Comparison of ENCODE assay signal across 15 cellular contexts in genomic region chr6:128290221-128290620, GRCh38.
A peak's percentile ranks its signal among the peaks of the same experiment; 100 is the strongest.
DNase-seq lines count a peak whose midpoint lies in the region; ATAC-seq, FAIRE-seq and TF ChIP-seq lines count a peak whose summit lies in the region.
"Had no signal": no experiment of that assay in that cellular context is flagged by ENCODE, and none has a peak within 500 bp of the region (broad histone marks: within the 10 kb centered on the region; RNA-seq: fewer than 3 reads in every experiment).

No MANE protein-coding gene starts in this region.

- H2AFZ ChIP-seq in keratinocyte (ENCODE audit: control insufficient read depth, low read length): no peak overlapping the region

- H3K79me2 ChIP-seq in keratinocyte (ENCODE audit: control insufficient read depth, insufficient read depth, low read length): peaks cover 4% of the 10 kb centered on the region

- peak; percentile 87 for ATAC-seq in GM18861 (IDR thresholded peaks at IDR 0.05; ENCODE audit: unreplicated experiment)
- peak; percentile 80 for ATAC-seq in GM21423 (IDR thresholded peaks at IDR 0.05; ENCODE audit: unreplicated experiment)
- ATAC-seq in GM21717 (IDR thresholded peaks at IDR 0.05; ENCODE audit: unreplicated experiment): no peak

- DNase-seq in Jurkat, Clone E6-1 (ENCODE audit: low read depth, low spot score): peak; percentile 24
- no peak for DNase-seq in keratinocyte (ENCODE audit: low read depth, low spot score)
- DNase-seq in putamen (ENCODE audit: low spot score): no peak
- no peak for DNase-seq in GM10266 (ENCODE audit: extremely low spot score)
- DNase-seq: DMS53, HCEC 1CT, Kasumi-1, NCI-H187 treated with DMSO at 0.1 percent for 48 hours, NCI-H2171 treated with DMSO at 0.1 percent for 48 hours, NCI-H748 treated with DMSO at 0.1 percent for 48 hours, OCI-M1, SIG-M5 had no signal

- no peak overlapping the region for H3K9ac ChIP-seq in keratinocyte (ENCODE audit: control insufficient read depth, extremely low read depth, insufficient read depth, low read length)

- no peak overlapping the region for H3K4me3 ChIP-seq in Jurkat, Clone E6-1 (ENCODE audit: low read length)
- no peak overlapping the region for H3K4me3 ChIP-seq in keratinocyte (ENCODE audit: control insufficient read depth in 2 of 3, extremely low read depth in 1 of 3, insufficient read depth in 2 of 3, low read depth in 1 of 3, low read length in 3 of 3)

- H3K27ac ChIP-seq in keratinocyte (ENCODE audit: control insufficient read depth, insufficient read depth, low read length): no peak overlapping the region

- no peak for TF ChIP-seq CTCF in keratinocyte (optimal IDR thresholded peaks at IDR 0.05 in 1 of 3, IDR thresholded peaks at IDR 0.05 in 1 of 3, conservative IDR thresholded peaks at IDR 0.05 in 1 of 3; ENCODE audit: extremely low read depth in 1 of 3, insufficient read depth in 2 of 3, low read length in 3 of 3)
- no peak for TF ChIP-seq CTCF in GM10266 (IDR thresholded peaks at IDR 0.05; ENCODE audit: control insufficient read depth, insufficient read depth, low read depth, missing control alignments)

- H3K4me2 ChIP-seq in keratinocyte (ENCODE audit: control insufficient read depth, extremely low read depth, insufficient read depth, low read depth, low read length): no peak overlapping the region

- H3K9me1 ChIP-seq in keratinocyte (ENCODE audit: control insufficient read depth, extremely low read depth, insufficient read depth, low read length): no peaks in the 10 kb centered on the region

- H3K36me3 ChIP-seq in keratinocyte (ENCODE audit: control insufficient read depth in 2 of 2, extremely low read depth in 1 of 2, insufficient read depth in 2 of 2, low read length in 2 of 2): peaks cover 0 to 1% of the 10 kb centered on the region in 2 experiments

- FAIRE-seq in keratinocyte (lab: Jason Lieb, UNC): peak; percentile 26

- dilution Hi-C loops in keratinocyte (cut with MboI; ENCODE audit: extremely low pct_ligation_motif_present, low sequenced_read_pairs): no loop called here

- H3K4me1 ChIP-seq in keratinocyte (ENCODE audit: control insufficient read depth, extremely low read depth, insufficient read depth, low read length): no peaks in the 10 kb centered on the region

- no peaks in the 10 kb centered on the region for H4K20me1 ChIP-seq in keratinocyte (ENCODE audit: control insufficient read depth, extremely low read depth, insufficient read depth, low read length)

- H3K9me3 ChIP-seq in keratinocyte (ENCODE audit: control insufficient read depth, low read depth, low read length): no peaks in the 10 kb centered on the region

- no peaks in the 10 kb centered on the region for H3K27me3 ChIP-seq in keratinocyte (ENCODE audit: control insufficient read depth, extremely low read depth, insufficient read depth, low read length)
